Comparison of ENCODE assay signal across 9 cellular contexts in genomic region chr1:206055069-206055625, GRCh38. TPM values are rescaled to one million over a fixed set of nuclear protein-coding genes. Genes with fewer than 3 reads are reported as not detected.
"Had no signal": no experiment of that assay in that cellular context is flagged by ENCODE, and none has a peak within 500 bp of the region (broad histone marks: within the 10 kb centered on the region; RNA-seq: fewer than 3 reads in every experiment).

No MANE protein-coding gene starts in this region.

RNA-seq across cellular contexts. Expression of gene RHEX, which starts 2.2 kb away (rescaled TPM):
- total RNA-seq: activated CD4-positive, alpha-beta memory T cell treated with anti-CD3 and anti-CD28 coated beads, Interleukin-2, amount 10 ng/mL, durations not matched to agents 7 days and 5 days; activated CD4-positive, alpha-beta T cell treated with anti-CD3 and anti-CD28 coated beads for 36 hours; activated CD8-positive, alpha-beta memory T cell treated with anti-CD3 and anti-CD28 coated beads for 36 hours; activated naive CD4-positive, alpha-beta T cell treated with anti-CD3 and anti-CD28 coated beads for 36 hours; activated T-helper 17 cell treated with anti-CD3 and anti-CD28 coated beads, Interleukin-2, amount 50 U/mL, for 72 hours; astrocyte; MCF 10A; T-helper 2 cell treated with Interferon-gamma antibody and Interleukin-4, amounts not matched to agents 100 ng/mL and 5 ng/mL, for 36 hours had no signal

RNA-seq across cellular contexts. Expression of gene CTSE, which starts 31.5 kb away (rescaled TPM):
- total RNA-seq: activated CD4-positive, alpha-beta memory T cell treated with anti-CD3 and anti-CD28 coated beads, Interleukin-2, amount 10 ng/mL, durations not matched to agents 7 days and 5 days; activated CD4-positive, alpha-beta T cell treated with anti-CD3 and anti-CD28 coated beads for 36 hours; activated CD8-positive, alpha-beta memory T cell treated with anti-CD3 and anti-CD28 coated beads for 36 hours; activated naive CD4-positive, alpha-beta T cell treated with anti-CD3 and anti-CD28 coated beads for 36 hours; activated T-helper 17 cell treated with anti-CD3 and anti-CD28 coated beads, Interleukin-2, amount 50 U/mL, for 72 hours; astrocyte; Right ventricle myocardium inferior; T-helper 2 cell treated with Interferon-gamma antibody and Interleukin-4, amounts not matched to agents 100 ng/mL and 5 ng/mL, for 36 hours had no signal

RNA-seq across cellular contexts. Expression of gene RAB7B, which starts 52.0 kb away (rescaled TPM):
- total RNA-seq: activated CD4-positive, alpha-beta memory T cell treated with anti-CD3 and anti-CD28 coated beads, Interleukin-2, amount 10 ng/mL, durations not matched to agents 7 days and 5 days; activated CD4-positive, alpha-beta T cell treated with anti-CD3 and anti-CD28 coated beads for 36 hours; activated CD8-positive, alpha-beta memory T cell treated with anti-CD3 and anti-CD28 coated beads for 36 hours; activated naive CD4-positive, alpha-beta T cell treated with anti-CD3 and anti-CD28 coated beads for 36 hours; activated T-helper 17 cell treated with anti-CD3 and anti-CD28 coated beads, Interleukin-2, amount 50 U/mL, for 72 hours; T-helper 2 cell treated with Interferon-gamma antibody and Interleukin-4, amounts not matched to agents 100 ng/mL and 5 ng/mL, for 36 hours had no signal
